Comparison of ENCODE assay signal across 15 cellular contexts in the genomic region with DNA sequence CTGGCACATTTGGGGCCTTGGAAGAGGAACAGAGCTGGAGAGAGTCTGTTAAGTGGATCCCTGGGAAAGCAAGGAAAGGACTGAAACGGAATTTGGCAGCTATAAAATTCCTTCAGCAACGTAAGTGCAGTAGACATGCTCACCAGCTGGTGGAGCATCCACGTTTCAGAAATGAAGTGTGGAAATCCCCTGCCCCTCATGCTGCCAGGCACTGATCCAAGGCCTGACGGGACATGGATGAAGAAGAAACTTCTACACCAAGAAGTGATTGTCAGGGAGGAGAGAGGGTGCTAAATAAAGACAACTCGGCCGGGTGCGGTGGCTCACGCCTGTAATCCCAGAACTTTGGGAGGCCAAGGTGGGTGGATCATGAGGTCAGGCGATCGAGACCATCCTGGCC.
DNase-seq lines count a peak whose midpoint lies in the region; ATAC-seq and TF ChIP-seq lines count a peak whose summit lies in the region.
"Had no signal": no experiment of that assay in that cellular context is flagged by ENCODE, and none has a peak within 500 bp of the region (broad histone marks: within the 10 kb centered on the region; RNA-seq: fewer than 3 reads in every experiment).

No MANE protein-coding gene starts in this region.

- H3K36me3 ChIP-seq in brain microvascular endothelial cell (replicated peaks), result no peaks in the 10 kb centered on the region
- peaks cover 3% of the 10 kb centered on the region for H3K36me3 ChIP-seq in cardiac muscle cell
- no peaks in the 10 kb centered on the region for H3K36me3 ChIP-seq in rectal smooth muscle tissue (ENCODE audit: control insufficient read depth, insufficient read depth, low read length)
- no peaks in the 10 kb centered on the region for H3K36me3 ChIP-seq in tibial artery
- H3K36me3 ChIP-seq: thoracic aorta had no signal

- H3K9me3 ChIP-seq in cardiac muscle cell (ENCODE audit: low read depth), result no peaks in the 10 kb centered on the region
- no peaks in the 10 kb centered on the region for H3K9me3 ChIP-seq in tibial artery
- H3K9me3 ChIP-seq: thoracic aorta had no signal

- no peak overlapping the region for H3K4me3 ChIP-seq in brain microvascular endothelial cell (ENCODE audit: low read depth, low read length)
- H3K4me3 ChIP-seq in cardiac muscle cell, result no peak overlapping the region
- H3K4me3 ChIP-seq in rectal smooth muscle tissue (ENCODE audit: low read length), result no peak overlapping the region
- no peak overlapping the region for H3K4me3 ChIP-seq in tibial artery
- H3K4me3 ChIP-seq: thoracic aorta had no signal

- no peak for ATAC-seq in HG02981 (IDR thresholded peaks at IDR 0.05; ENCODE audit: unreplicated experiment)

- in situ Hi-C loops in brain microvascular endothelial cell (cut with HindIII; ENCODE audit: low pct_ligation_motif_present, low sequenced_read_pairs), result no loop called here

- intact Hi-C loops in tibial artery (cut with DNase I; ENCODE audit: low total_unique reads), result no loop called here

- H3K27me3 ChIP-seq in brain microvascular endothelial cell (replicated peaks) (no peaks in the 10 kb centered on the region), cardiac muscle cell (no peaks in the 10 kb centered on the region), rectal smooth muscle tissue (ENCODE audit: control insufficient read depth, insufficient read depth, low read length) (no peaks in the 10 kb centered on the region), tibial artery (peaks cover 0 to 4% of the 10 kb centered on the region in 2 donors)

- DNase-seq in EH (ENCODE audit: low read depth), result peak; percentile 22
- DNase-seq in brain microvascular endothelial cell, result peak; percentile 68
- DNase-seq in cardiac muscle cell (ENCODE audit: low read depth in 1 of 2, low spot score in 1 of 2), result peak in 1 of 2 donors; percentile 87
- DNase-seq in NAMALWA (ENCODE audit: low spot score), result no peak
- no peak for DNase-seq in tibial artery
- no peak for DNase-seq in cerebellar nuclear complex (lab: John Stamatoyannopoulos, UW)
- DNase-seq: activated CD4-positive, alpha-beta memory T cell treated with anti-CD3 and anti-CD28 coated beads, Interleukin-2, amount 10 ng/mL, durations not matched to agents 7 days and 5 days; activated naive CD4-positive, alpha-beta T cell treated with anti-CD3 and anti-CD28 coated beads, Interleukin-2, amount 10 ng/mL, durations not matched to agents 7 days and 5 days; effector CD4-positive, alpha-beta T cell; NCI-H1436 treated with DMSO at 0.1 percent for 48 hours; occipital lobe; T-helper 1 cell had no signal

- TF ChIP-seq CTCF in brain microvascular endothelial cell (IDR thresholded peaks at IDR 0.05; ENCODE audit: low read depth, low read length, missing control alignments) (peak; percentile 36), cardiac muscle cell (IDR thresholded peaks at IDR 0.05; ENCODE audit: low read depth, low read length) (peak; percentile 54), tibial artery (IDR thresholded peaks at IDR 0.05) (no peak)

- H3K4me1 ChIP-seq in cardiac muscle cell (ENCODE audit: low read depth) (no peaks in the 10 kb centered on the region), rectal smooth muscle tissue (ENCODE audit: control insufficient read depth, insufficient read depth, low read length) (peaks cover 7% of the 10 kb centered on the region), tibial artery (no peaks in the 10 kb centered on the region)

- no peak overlapping the region for H3K9ac ChIP-seq in rectal smooth muscle tissue (ENCODE audit: low read length)

- H3K27ac ChIP-seq in brain microvascular endothelial cell (no peak overlapping the region), cardiac muscle cell (no peak overlapping the region), rectal smooth muscle tissue (ENCODE audit: low read depth, low read length) (peak overlapping the region; percentile 37), tibial artery (no peak overlapping the region)
- H3K27ac ChIP-seq: thoracic aorta had no signal

Comparison
In these comparisons a context has a peak if more than half of its experiments do, and no peak if none do; other contexts are left out.
1. DNase-seq: peak in EH (single experiment) and brain microvascular endothelial cell (single experiment); none in NAMALWA (single experiment), tibial artery (0 of 2) and cerebellar nuclear complex (0 of 2).
2. CTCF ChIP-seq: peak in brain microvascular endothelial cell (single experiment) and cardiac muscle cell (single experiment); none in tibial artery (0 of 2).